Comparison of ENCODE assay signal across 35 cellular contexts in genomic region chr11:120587299-120587698, GRCh38.
"Had no signal": no experiment of that assay in that cellular context is flagged by ENCODE, and none has a peak within 500 bp of the region (broad histone marks: within the 10 kb centered on the region; RNA-seq: fewer than 3 reads in every experiment).

No MANE protein-coding gene starts in this region.

- H3K4me3 ChIP-seq: MG63 had no signal

- H3K36me3 ChIP-seq: MG63 had no signal

- H3K27me3 ChIP-seq: MG63 had no signal

- DNase-seq: Kasumi-1, MG63, MM.1S, MV-4-11, NCI-H1048, NCI-H1092, NCI-H1092 treated with DMSO at 0.1 percent for 48 hours, NCI-H1105, NCI-H1105 treated with DMSO at 0.1 percent for 48 hours, NCI-H1417, NCI-H1417 treated with DMSO at 0.1 percent for 48 hours, NCI-H1436, NCI-H1436 treated with DMSO at 0.1 percent for 48 hours, NCI-H146, NCI-H1694, NCI-H1694 treated with DMSO at 0.1 percent for 48 hours, NCI-H187, NCI-H187 treated with DMSO at 0.1 percent for 48 hours, NCI-H1930, NCI-H2029, NCI-H2029 treated with DMSO at 0.1 percent for 48 hours, NCI-H2081, NCI-H2081 treated with DMSO at 0.1 percent for 48 hours, NCI-H2107, NCI-H2171, NCI-H2171 treated with DMSO at 0.1 percent for 48 hours, NCI-H2227 treated with DMSO at 0.1 percent for 48 hours, NCI-H226, NCI-H345, NCI-H446, NCI-H446 treated with DMSO at 0.1 percent for 48 hours, NCI-H510A, NCI-H510A treated with DMSO at 0.1 percent for 48 hours, NCI-H524, NCI-H524 treated with DMSO at 0.1 percent for 48 hours had no signal
